ENCODE assay signal across 9 cellular contexts in the genomic region with DNA sequence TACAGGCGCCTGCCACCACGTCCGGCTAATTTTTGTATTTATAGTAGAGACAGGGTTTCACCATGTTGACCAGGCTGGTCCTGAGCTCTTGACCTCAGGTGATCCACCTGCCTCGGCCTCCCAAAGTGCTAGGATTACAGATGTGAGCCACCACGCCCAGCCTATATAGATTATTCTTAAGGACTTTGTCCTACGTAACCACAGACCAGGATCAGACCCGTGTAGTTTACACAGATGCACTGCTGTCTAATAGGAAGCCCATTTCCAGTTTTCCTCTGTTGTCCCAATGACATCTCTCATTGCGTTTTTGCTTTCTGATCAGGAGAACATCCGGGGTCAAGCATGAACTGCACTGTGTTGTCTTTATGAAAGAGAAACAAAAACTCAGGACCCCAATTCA. TPM values are rescaled to one million over a fixed set of nuclear protein-coding genes. Genes with fewer than 3 reads are reported as not detected.
"Had no signal": no experiment of that assay in that cellular context is flagged by ENCODE, and none has a peak within 500 bp of the region (broad histone marks: within the 10 kb centered on the region; RNA-seq: fewer than 3 reads in every experiment).

No MANE protein-coding gene starts in this region.

RNA-seq across cellular contexts. Expression of a gene that starts 29.1 kb away (rescaled TPM):
- total RNA-seq: LHCN-M2, NCI-H460, OCI-LY7, RPMI7951, SJCRH30, SK-MEL-5 had no signal

RNA-seq across cellular contexts. Expression of a gene that starts 32.1 kb away (rescaled TPM):
- total RNA-seq: LHCN-M2, M059J, NCI-H460, OCI-LY7, PC-9, Right ventricle myocardium inferior, RPMI7951, SJCRH30, SK-MEL-5 had no signal
